ENCODE assay signal across 23 cellular contexts in genomic region chr16:53678155-53678554, GRCh38.
"Had no signal": no experiment of that assay in that cellular context is flagged by ENCODE, and none has a peak within 500 bp of the region (broad histone marks: within the 10 kb centered on the region; RNA-seq: fewer than 3 reads in every experiment).

No MANE protein-coding gene starts in this region.

- H3K4me3 ChIP-seq: colonic mucosa, esophagus squamous epithelium, gastrocnemius medialis, heart right ventricle, left lung, lower lobe of right lung had no signal

- H3K27ac ChIP-seq: colonic mucosa, epithelial cell of prostate, esophagus squamous epithelium, foreskin keratinocyte, gastrocnemius medialis, heart right ventricle, left lung, lower lobe of right lung had no signal

- H3K27ac Mint-ChIP-seq: dendritic cell treated with granulocyte-macrophage colony-stimulating factor and Interleukin-4, amounts not matched to agents 40 ng/mL and 50 ng/mL, for 4 days; effector memory CD8-positive, alpha-beta T cell; endodermal cell; naive thymus-derived CD4-positive, alpha-beta T cell had no signal

- H3K4me3 Mint-ChIP-seq: dendritic cell treated with granulocyte-macrophage colony-stimulating factor and Interleukin-4, amounts not matched to agents 40 ng/mL and 50 ng/mL, for 4 days; effector memory CD8-positive, alpha-beta T cell; endodermal cell; naive thymus-derived CD4-positive, alpha-beta T cell had no signal

- H3K9me3 ChIP-seq: colonic mucosa, esophagus squamous epithelium, gastrocnemius medialis, heart right ventricle, left lung, lower lobe of right lung had no signal

- DNase-seq: colonic mucosa; cortex of kidney; effector CD8-positive, alpha-beta T cell; effector memory CD8-positive, alpha-beta T cell; endodermal cell; erythroblast; esophagus squamous epithelium; foreskin keratinocyte; gastrocnemius medialis; glutamatergic neuron; head of caudate nucleus; heart right ventricle; hippocampal formation; left cardiac atrium; left lung; left ventricle myocardium superior; lower lobe of right lung; mesenchymal stem cell; midbrain; naive thymus-derived CD4-positive, alpha-beta T cell had no signal

- ATAC-seq: effector memory CD8-positive, alpha-beta T cell; esophagus mucosa; foreskin keratinocyte; gastrocnemius medialis; heart right ventricle; left cardiac atrium; left lung; left ventricle myocardium superior; lower lobe of right lung; naive thymus-derived CD4-positive, alpha-beta T cell had no signal

- H3K4me1 ChIP-seq: colonic mucosa, esophagus squamous epithelium, foreskin keratinocyte, gastrocnemius medialis, heart right ventricle, left lung, lower lobe of right lung had no signal

- H3K27me3 Mint-ChIP-seq: dendritic cell treated with granulocyte-macrophage colony-stimulating factor and Interleukin-4, amounts not matched to agents 40 ng/mL and 50 ng/mL, for 4 days; effector memory CD8-positive, alpha-beta T cell; naive thymus-derived CD4-positive, alpha-beta T cell had no signal

- H3K4me1 Mint-ChIP-seq: endodermal cell; naive thymus-derived CD4-positive, alpha-beta T cell had no signal

- H3K27me3 ChIP-seq: colonic mucosa, esophagus squamous epithelium, foreskin keratinocyte, gastrocnemius medialis, heart right ventricle, left lung had no signal

- H3K9me3 Mint-ChIP-seq: dendritic cell treated with granulocyte-macrophage colony-stimulating factor and Interleukin-4, amounts not matched to agents 40 ng/mL and 50 ng/mL, for 4 days; effector memory CD8-positive, alpha-beta T cell; endodermal cell had no signal

- H3K36me3 ChIP-seq: colonic mucosa, esophagus squamous epithelium, gastrocnemius medialis, left lung, lower lobe of right lung had no signal
